ENCODE assay signal across 29 cellular contexts in the genomic region with DNA sequence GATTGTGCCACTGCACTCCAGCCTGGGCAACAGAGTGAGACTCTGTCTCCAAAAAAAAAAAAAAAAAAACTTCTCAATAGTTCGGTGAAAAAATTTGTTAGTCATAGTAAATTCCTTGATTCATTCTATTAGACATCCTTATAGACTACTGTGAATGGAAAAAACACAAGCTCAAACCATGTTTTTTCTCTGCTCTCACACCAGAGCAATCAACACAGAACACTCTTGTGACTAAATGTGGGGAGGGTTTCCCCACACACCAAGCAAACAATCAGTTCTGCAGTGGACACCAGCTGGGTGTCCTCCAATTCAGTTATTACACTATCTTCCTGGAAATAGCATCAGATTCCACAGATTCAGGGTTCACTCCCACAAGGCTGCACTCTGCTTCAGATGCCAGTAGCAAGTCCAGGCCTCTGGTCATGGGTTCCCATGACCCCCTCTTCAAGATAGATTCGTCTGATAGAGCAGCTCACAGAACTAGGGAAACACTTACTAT.
DNase-seq lines count a peak whose midpoint lies in the region; ATAC-seq, FAIRE-seq and TF ChIP-seq lines count a peak whose summit lies in the region.
"Had no signal": no experiment of that assay in that cellular context is flagged by ENCODE, and none has a peak within 500 bp of the region (broad histone marks: within the 10 kb centered on the region; RNA-seq: fewer than 3 reads in every experiment).

No MANE protein-coding gene starts in this region.

- no peak overlapping the region for H3K9ac ChIP-seq in kidney (ENCODE audit: low read length in 2 of 2)

- no peaks in the 10 kb centered on the region for H3K27me3 Mint-ChIP-seq in HFFc6 (ENCODE audit: insufficient read depth)
- H3K27me3 Mint-ChIP-seq in progenitor cell of endocrine pancreas, result no peaks in the 10 kb centered on the region
- H3K27me3 Mint-ChIP-seq: B cell had no signal

- H3K27ac ChIP-seq in psoas muscle (no peak overlapping the region), kidney (ENCODE audit: low read depth in 2 of 2, low read length in 2 of 2) (no peak overlapping the region)
- H3K27ac ChIP-seq: C4-2B, SJCRH30 had no signal

- peaks cover 19% of the 10 kb centered on the region for H3K36me3 Mint-ChIP-seq in HFFc6 (ENCODE audit: low read depth)
- H3K36me3 Mint-ChIP-seq in progenitor cell of endocrine pancreas (ENCODE audit: insufficient read depth), result peaks cover 18% of the 10 kb centered on the region

- no peak for ATAC-seq in HG02642 (IDR thresholded peaks at IDR 0.05; ENCODE audit: poor library complexity, unreplicated experiment)
- no peak for ATAC-seq in psoas muscle
- ATAC-seq: CD8-positive, alpha-beta T cell; GM12878; HCT116; HepG2; K562; Right ventricle myocardium inferior had no signal

- H3K27ac Mint-ChIP-seq in HFFc6 (0 out of 2 replicates have a peak overlapping the region, but pooled peaks have one; percentile 4), progenitor cell of endocrine pancreas (peak overlapping the region; percentile 82)
- H3K27ac Mint-ChIP-seq: B cell; CD8-positive, alpha-beta T cell had no signal

- no peaks in the 10 kb centered on the region for H3K9me3 ChIP-seq in psoas muscle
- H3K9me3 ChIP-seq in kidney (ENCODE audit: control insufficient read depth in 1 of 2, low read length in 2 of 2), result no peaks in the 10 kb centered on the region
- H3K9me3 ChIP-seq: Caco-2, SJCRH30 had no signal

- 87 to 89% (median 88%) methylated on average over 2 of the region's 2 CpGs for WGBS in psoas muscle, 3 donors

- H3K27me3 ChIP-seq in psoas muscle (ENCODE audit: insufficient read depth in 3 of 3, low read length in 2 of 3), result no peaks in the 10 kb centered on the region
- H3K27me3 ChIP-seq: SJCRH30 had no signal

- H3K4me1 ChIP-seq in psoas muscle (no peaks in the 10 kb centered on the region), kidney (ENCODE audit: control insufficient read depth in 1 of 2, insufficient read depth in 1 of 2, low read depth in 1 of 2, low read length in 2 of 2) (no peaks in the 10 kb centered on the region)
- H3K4me1 ChIP-seq: Caco-2, SJCRH30 had no signal

- H3K4me1 Mint-ChIP-seq in HFFc6 (ENCODE audit: low read depth) (no peaks in the 10 kb centered on the region), progenitor cell of endocrine pancreas (ENCODE audit: low read depth) (peaks cover 5% of the 10 kb centered on the region)
- H3K4me1 Mint-ChIP-seq: B cell had no signal

- H3K4me3 ChIP-seq in cardiac fibroblast (replicated peaks in 1 of 2; ENCODE audit: low read depth in 2 of 2, low read length in 2 of 2) (no peak overlapping the region), psoas muscle (no peak overlapping the region), kidney (ENCODE audit: low read length in 2 of 2) (no peak overlapping the region)
- H3K4me3 ChIP-seq: GM12878, K562, SJCRH30 had no signal

- intact Hi-C loops in psoas muscle (cut with DNase I) (no loop called here), kidney (cut with DNase I) (no loop called here)

- no peak overlapping the region for H3K4me3 Mint-ChIP-seq in HFFc6
- H3K4me3 Mint-ChIP-seq in progenitor cell of endocrine pancreas (ENCODE audit: low read depth), result no peak overlapping the region
- H3K4me3 Mint-ChIP-seq: B cell; CD8-positive, alpha-beta T cell had no signal

- DNase-seq in HFFc6 (no peak), cardiac fibroblast (ENCODE audit: low read depth in 2 of 2) (peak; percentile 35 to 39), globus pallidus (ENCODE audit: low spot score) (peak; percentile 7), progenitor cell of endocrine pancreas (ENCODE audit: low spot score, unreplicated experiment) (no peak), psoas muscle (no peak), kidney (no peak)
- no peak for DNase-seq in activated CD8-positive, alpha-beta memory T cell treated with anti-CD3 and anti-CD28 coated beads, Interleukin-2, amount 50 U/mL, for 4 hours
- DNase-seq: Caco-2; CD8-positive, alpha-beta T cell; EL; GDM1; Kasumi-1; NCI-H1092 treated with DMSO at 0.1 percent for 48 hours; NCI-H1436; NCI-H187; NCI-H2081 treated with DMSO at 0.1 percent for 48 hours; NCI-H2171; NCI-H226; NCI-H510A; SJCRH30 had no signal

- H3K9me3 Mint-ChIP-seq in HFFc6, result no peaks in the 10 kb centered on the region
- no peaks in the 10 kb centered on the region for H3K9me3 Mint-ChIP-seq in progenitor cell of endocrine pancreas (ENCODE audit: low read depth)
- H3K9me3 Mint-ChIP-seq: CD8-positive, alpha-beta T cell had no signal

- TF ChIP-seq CTCF in HFFc6 (IDR thresholded peaks at IDR 0.05), result no peak
- TF ChIP-seq CTCF in cardiac fibroblast (IDR thresholded peaks at IDR 0.05; ENCODE audit: low read depth, low read length), result no peak
- TF ChIP-seq CTCF in progenitor cell of endocrine pancreas (IDR thresholded peaks at IDR 0.05; ENCODE audit: unreplicated experiment), result no peak
- TF ChIP-seq CTCF in psoas muscle (IDR thresholded peaks at IDR 0.05), result no peak
- no peak for TF ChIP-seq CTCF in kidney (IDR thresholded peaks at IDR 0.05; ENCODE audit: borderline replicate concordance, extremely low read depth, insufficient read depth)

- peaks cover 6 to 98% of the 10 kb centered on the region in 2 donors for H3K36me3 ChIP-seq in psoas muscle (ENCODE audit: insufficient read depth in 1 of 2, low read depth in 1 of 2)
- H3K36me3 ChIP-seq in kidney (ENCODE audit: control insufficient read depth in 1 of 2, insufficient read depth in 2 of 2, low read length in 2 of 2), result peaks cover 6 to 7% of the 10 kb centered on the region in 2 donors

- no peak for FAIRE-seq in kidney (lab: Jason Lieb, UNC)
- FAIRE-seq: GM12878, H1, HepG2, K562 had no signal

Comparison
In these comparisons a context has a peak if more than half of its experiments do, and no peak if none do; other contexts are left out.
1. DNase-seq: peak in cardiac fibroblast (2 of 2) and globus pallidus (single experiment); none in HFFc6 (single experiment), progenitor cell of endocrine pancreas (single experiment), psoas muscle (0 of 2), activated CD8-positive, alpha-beta memory T cell treated with anti-CD3 and anti-CD28 coated beads, Interleukin-2, amount 50 U/mL, for 4 hours (single experiment) and kidney (single experiment).